In the genomic region with DNA sequence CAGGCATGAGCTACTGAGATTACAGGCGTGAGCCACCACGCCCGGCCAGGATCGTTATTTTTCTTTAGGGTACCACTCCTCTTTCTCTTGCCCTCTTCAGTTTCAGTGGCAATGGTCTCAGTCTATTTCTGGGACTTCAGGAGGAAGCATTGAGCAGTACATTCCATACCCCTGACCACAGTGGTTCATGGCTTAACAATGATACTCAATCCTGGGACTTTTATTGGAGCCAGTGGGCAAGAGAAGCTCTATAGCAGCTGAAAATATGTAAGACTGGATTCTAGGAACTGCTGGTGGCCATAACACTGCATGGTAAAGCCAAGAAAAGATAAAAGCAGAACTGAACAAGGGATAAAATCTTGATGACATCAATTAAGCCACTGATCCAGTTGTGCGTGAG, we compare ENCODE assay signal across 17 cellular contexts.
"Had no signal": no experiment of that assay in that cellular context is flagged by ENCODE, and none has a peak within 500 bp of the region (broad histone marks: within the 10 kb centered on the region; RNA-seq: fewer than 3 reads in every experiment).

No MANE protein-coding gene starts in this region.

- H3K4me3 ChIP-seq: coronary artery, gastrocnemius medialis, heart right ventricle, neural progenitor cell, psoas muscle, right lobe of liver had no signal

- H3K36me3 ChIP-seq: neural progenitor cell had no signal

- H2AFZ ChIP-seq: neural progenitor cell had no signal

- H3K27me3 ChIP-seq: gastrocnemius medialis, heart right ventricle, neural progenitor cell, right lobe of liver had no signal

- H3K4me1 ChIP-seq: neural progenitor cell, psoas muscle, right lobe of liver had no signal

- H3K9me3 ChIP-seq: gastrocnemius medialis, heart right ventricle, psoas muscle, right lobe of liver had no signal

- DNase-seq: effector CD4-positive, alpha-beta T cell; gastrocnemius medialis; heart right ventricle; hypothalamus; islet precursor cell; mammary epithelial cell; natural killer cell; psoas muscle; retina; right lobe of liver; small intestine; stimulated activated CD4-positive, alpha-beta T cell treated with anti-CD3 and anti-CD28 coated beads, Interleukin-12 subunit alpha, Interleukin-12 subunit beta, amount 100 ng/mL, for 4 hours; stimulated activated naive CD4-positive, alpha-beta T cell; trophoblast cell had no signal

- ATAC-seq: gastrocnemius medialis, heart right ventricle, left lobe of liver, natural killer cell, psoas muscle, right lobe of liver had no signal

- H3K4me2 ChIP-seq: neural progenitor cell had no signal

- H3K27ac ChIP-seq: coronary artery, gastrocnemius medialis, heart right ventricle, neural progenitor cell, psoas muscle, right lobe of liver had no signal
